In genomic region chr2:3432067-3432466, GRCh38 we compare ENCODE assay signal across 18 cellular contexts.
DNase-seq lines count a peak whose midpoint lies in the region; ATAC-seq lines count a peak whose summit lies in the region.
"Had no signal": no experiment of that assay in that cellular context is flagged by ENCODE, and none has a peak within 500 bp of the region (broad histone marks: within the 10 kb centered on the region; RNA-seq: fewer than 3 reads in every experiment).

No MANE protein-coding gene starts in this region.

- no peaks in the 10 kb centered on the region for H3K9me3 Mint-ChIP-seq in memory B cell
- H3K9me3 Mint-ChIP-seq: CD4-positive, alpha-beta memory T cell; HFFc6 had no signal

- peak overlapping the region; percentile 62 for H3K27ac Mint-ChIP-seq in memory B cell
- H3K27ac Mint-ChIP-seq: HFFc6 had no signal

- ATAC-seq in memory B cell (ENCODE audit: low read depth) (no peak), HG02885 (IDR thresholded peaks at IDR 0.05; ENCODE audit: poor library complexity, unreplicated experiment) (no peak), GM19467 (IDR thresholded peaks at IDR 0.05; ENCODE audit: unreplicated experiment) (no peak), HG03565 (IDR thresholded peaks at IDR 0.05; ENCODE audit: unreplicated experiment) (no peak)
- ATAC-seq: PC-3 had no signal

- no peaks in the 10 kb centered on the region for H3K4me1 Mint-ChIP-seq in memory B cell

- peak; percentile 32 for DNase-seq in DMS53 (lab: John Stamatoyannopoulos, UW)
- no peak for DNase-seq in DMS53 treated with DMSO at 0.1 percent for 48 hours (lab: John Stamatoyannopoulos, UW; ENCODE audit: unreplicated experiment)
- DNase-seq in SHP77 (lab: John Stamatoyannopoulos, UW), result peak; percentile 48 to 51
- no peak for DNase-seq in memory B cell (ENCODE audit: low spot score in 2 of 2)
- no peak for DNase-seq in DMS153 treated with DMSO at 0.1 percent for 48 hours (lab: John Stamatoyannopoulos, UW; ENCODE audit: unreplicated experiment)
- DNase-seq: CD4-positive, alpha-beta memory T cell; HFFc6; Karpas-422; MM.1S; NCI-H1105; NCI-H1694 treated with DMSO at 0.1 percent for 48 hours; NCI-H345; NCI-H748 treated with DMSO at 0.1 percent for 48 hours; PC-3; SW 1271 had no signal

- H3K27me3 Mint-ChIP-seq in memory B cell, result no peaks in the 10 kb centered on the region
- H3K27me3 Mint-ChIP-seq: CD4-positive, alpha-beta memory T cell had no signal

- no peak overlapping the region for H3K4me3 Mint-ChIP-seq in memory B cell
- H3K4me3 Mint-ChIP-seq: CD4-positive, alpha-beta memory T cell; HFFc6 had no signal

- H3K36me3 Mint-ChIP-seq in memory B cell, result peaks cover 26% of the 10 kb centered on the region

Comparison
In these comparisons a context has a peak if more than half of its experiments do, and no peak if none do; other contexts are left out.
1. DNase-seq: peak in DMS53 (single experiment) and SHP77 (2 of 2); none in DMS53 treated with DMSO at 0.1 percent for 48 hours (single experiment), memory B cell (0 of 2) and DMS153 treated with DMSO at 0.1 percent for 48 hours (single experiment).